3 cellular contexts compared by ENCODE assay signal in genomic region chr11:126385991-126386728, GRCh38.
TF ChIP-seq lines count a peak whose summit lies in the region.

No MANE protein-coding gene starts in this region.

TF ChIP-seq in liver, 16 proteins besides CTCF, POLR2A, EP300 and RAD21:
- TF ChIP-seq FOXA1 (IDR thresholded peaks at IDR 0.05) (no peak), HNF4A (conservative IDR thresholded peaks at IDR 0.05) (no peak), YY1 (IDR thresholded peaks at IDR 0.05) (no peak), NR2F2 (IDR thresholded peaks at IDR 0.05) (peak; percentile 10)
TF ChIP-seq in liver: peak in this region for 1.

TF ChIP-seq in HepG2, 621 proteins besides CTCF, POLR2A, EP300 and RAD21:
- TF ChIP-seq BATF2 (CRISPR knock-in tag; IDR thresholded peaks at IDR 0.05): no peak
- TF ChIP-seq ZNF567 (CRISPR knock-in tag; IDR thresholded peaks at IDR 0.05; ENCODE audit: borderline replicate concordance): no peak
TF ChIP-seq in HepG2: peak in this region for 0.

TF ChIP-seq in HEK293T, 16 proteins besides CTCF, POLR2A, EP300 and RAD21:
- TF ChIP-seq ELF4 (IDR thresholded peaks at IDR 0.05): no peak
TF ChIP-seq in HEK293T: peak in this region for 0.
